In genomic region chr16:2206420-2206779, GRCh38 we compare ENCODE assay signal across 9 cellular contexts. TPM values are rescaled to one million over a fixed set of nuclear protein-coding genes. Genes with fewer than 3 reads are reported as not detected.
A peak's percentile ranks its signal among the peaks of the same experiment; 100 is the strongest.
DNase-seq lines count a peak whose midpoint lies in the region; ATAC-seq and TF ChIP-seq lines count a peak whose summit lies in the region.
"Had no signal": no experiment of that assay in that cellular context is flagged by ENCODE, and none has a peak within 500 bp of the region (broad histone marks: within the 10 kb centered on the region; RNA-seq: fewer than 3 reads in every experiment).

No MANE protein-coding gene starts in this region.

- H3K36me3 ChIP-seq in A673 (ENCODE audit: insufficient read depth, low read length, poor library complexity, severe bottlenecking) (peaks cover 31% of the 10 kb centered on the region), breast epithelium (no peaks in the 10 kb centered on the region), mucosa of stomach (ENCODE audit: control insufficient read depth, insufficient read depth, low read length) (peaks cover 4% of the 10 kb centered on the region)

- no peaks in the 10 kb centered on the region for H3K9me3 Mint-ChIP-seq in HFFc6

- intact Hi-C loops in A673 (cut with micrococcal nuclease; ENCODE audit: unreplicated experiment) (no loop called here), breast epithelium (cut with DNase I; ENCODE audit: low total_unique reads) (no loop called here)

- H3K4me3 Mint-ChIP-seq in HFFc6, result peak overlapping the region; percentile 86

- peaks cover 13% of the 10 kb centered on the region for H3K4me1 Mint-ChIP-seq in HFFc6 (ENCODE audit: low read depth)

- H3K36me3 Mint-ChIP-seq in HFFc6 (ENCODE audit: low read depth), result peaks cover 11% of the 10 kb centered on the region; the same call in 1 of the 2 replicates

- no peak for TF ChIP-seq POLR2A in breast epithelium (IDR thresholded peaks at IDR 0.05)

- POLR2A ChIA-PET in A673 (lab: Charles Lee; ENCODE audit: low non-redundant PET), result interaction anchor here (0.6 kb wide), 1 partner anchor 1199 kb away, joined by 3 read pairs; no protein-coding TSS in a partner anchor

- H3K9ac ChIP-seq in mucosa of stomach (ENCODE audit: low read length), result peak overlapping the region; percentile 89

- BruUV-seq in A673 (replicated peaks; lab: Mats Ljungman, UMichigan), result no TSS peak

- CTCF ChIA-PET in A673 (lab: Charles Lee), result interaction anchor here (0.5 kb wide), 1 partner anchor 295 kb away, joined by 3 read pairs; no protein-coding TSS in a partner anchor

- peak overlapping the region; percentile 74 for H3K4me3 ChIP-seq in A673 (ENCODE audit: low read depth, low read length, poor library complexity, severe bottlenecking)
- peak overlapping the region in 2 of 3 donors; percentile 62 to 80 for H3K4me3 ChIP-seq in breast epithelium
- H3K4me3 ChIP-seq in mucosa of stomach (ENCODE audit: low read length), result peak overlapping the region; percentile 87

- H3K27me3 Mint-ChIP-seq in HFFc6 (ENCODE audit: insufficient read depth), result peaks cover 2% of the 10 kb centered on the region

- no peak for TF ChIP-seq CTCF in A673 (conservative IDR thresholded peaks at IDR 0.05; ENCODE audit: low read depth, low read length)
- TF ChIP-seq CTCF in HFFc6 (IDR thresholded peaks at IDR 0.05), result no peak
- TF ChIP-seq CTCF in breast epithelium (IDR thresholded peaks at IDR 0.05), result no peak

- ATAC-seq in GM18868 (IDR thresholded peaks at IDR 0.05; ENCODE audit: unreplicated experiment) (no peak), HG02571 (IDR thresholded peaks at IDR 0.05; ENCODE audit: unreplicated experiment) (no peak), HG03097 (IDR thresholded peaks at IDR 0.05; ENCODE audit: low FRiP score, unreplicated experiment) (no peak)

- H3K27me3 ChIP-seq in A673 (replicated peaks; ENCODE audit: insufficient read depth, low read depth, low read length, poor library complexity) (no peaks in the 10 kb centered on the region), breast epithelium (no peaks in the 10 kb centered on the region), mucosa of stomach (ENCODE audit: control insufficient read depth, insufficient read depth, low read length) (no peaks in the 10 kb centered on the region)

- peak overlapping the region; percentile 92 for H3K27ac ChIP-seq in A673 (ENCODE audit: low read depth, low read length, poor library complexity, severe bottlenecking)
- peak overlapping the region; percentile 91 to 99 for H3K27ac ChIP-seq in breast epithelium

- H3K9me3 ChIP-seq in A673 (ENCODE audit: low read depth, low read length, poor library complexity, severe bottlenecking) (no peaks in the 10 kb centered on the region), breast epithelium (no peaks in the 10 kb centered on the region), mucosa of stomach (ENCODE audit: control insufficient read depth, low read length) (no peaks in the 10 kb centered on the region)

- DNase-seq in A673 (ENCODE audit: low spot score), result no peak
- no peak for DNase-seq in HFFc6
- no peak for DNase-seq in breast epithelium (ENCODE audit: low spot score in 2 of 2)
- DNase-seq in RKO (ENCODE audit: low spot score), result no peak
- DNase-seq: NCI-H2029 treated with DMSO at 0.1 percent for 48 hours had no signal

- peak overlapping the region; percentile 51; the same call in 1 of the 2 replicates for H3K27ac Mint-ChIP-seq in HFFc6

- H3K4me1 ChIP-seq in A673 (ENCODE audit: insufficient read depth, low read length, poor library complexity, severe bottlenecking), result peaks cover 14% of the 10 kb centered on the region
- peaks cover 8 to 10% of the 10 kb centered on the region in 2 donors for H3K4me1 ChIP-seq in breast epithelium
- peaks cover 13% of the 10 kb centered on the region for H3K4me1 ChIP-seq in mucosa of stomach (ENCODE audit: control insufficient read depth, insufficient read depth, low read length)

RNA-seq across cellular contexts. Expression of gene MLST8, which starts 1.1 kb away (rescaled TPM):
- total RNA-seq in A673 (2021) (58.3 and 58.8 TPM in 2 replicates), breast epithelium (10 to 100 TPM; 42.7 to 48.1 (median 46.5) TPM)
- 10 to 100 TPM; 32.7 to 39.4 (median 37.5) TPM for total RNA-seq in HFFc6 (2021; fragmentation: NEBNext Ultra II Directional; extraction: Animal tissue kit (Norgen Biotek cat#: 25700))

RNA-seq across cellular contexts. Expression of gene BRICD5, which starts 4.3 kb away (rescaled TPM):
- total RNA-seq in A673 (2021) (16.0 and 18.6 TPM in 2 replicates), breast epithelium (1 to 10 TPM; 1.4 to 7.5 (median 5.9) TPM)
- total RNA-seq in HFFc6 (2021; fragmentation: NEBNext Ultra II Directional; extraction: Animal tissue kit (Norgen Biotek cat#: 25700)), result 1 to 10 TPM; 1.1 to 2.6 (median 1.8) TPM

RNA-seq across cellular contexts. Expression of gene PGP, which starts 8.2 kb away (rescaled TPM):
- 26.5 TPM in 2 replicates for total RNA-seq in A673 (2021)
- 10 to 100 TPM; 12.8 to 17.8 (median 15.1) TPM for total RNA-seq in HFFc6 (2021; fragmentation: NEBNext Ultra II Directional; extraction: Animal tissue kit (Norgen Biotek cat#: 25700))
- 10 to 100 TPM in 2 of 3 donors, 1 to 10 TPM in 1; 9.1 to 14.7 (median 12.9) TPM for total RNA-seq in breast epithelium

RNA-seq across cellular contexts. Expression of gene CASKIN1, which starts 10.0 kb away (rescaled TPM):
- total RNA-seq in A673 (2021) (1.1 and 3.8 TPM in 2 replicates), breast epithelium (under 1 TPM in 2 of 3 donors, not detected in 1; 0.33 to 0.44 TPM)
- under 1 TPM; 0.06 to 0.56 (median 0.11) TPM for total RNA-seq in HFFc6 (2021; fragmentation: NEBNext Ultra II Directional; extraction: Animal tissue kit (Norgen Biotek cat#: 25700))

RNA-seq across cellular contexts. Expression of gene E4F1, which starts 17.0 kb away (rescaled TPM):
- 36.0 and 41.6 TPM in 2 replicates for total RNA-seq in A673 (2021)
- total RNA-seq in HFFc6 (2021; fragmentation: NEBNext Ultra II Directional; extraction: Animal tissue kit (Norgen Biotek cat#: 25700)), result 10 to 100 TPM; 15.8 to 19.8 (median 16.7) TPM
- total RNA-seq in breast epithelium, result 10 to 100 TPM; 19.0 to 40.2 (median 34.7) TPM
